9 cellular contexts compared by ENCODE assay signal in genomic region chrX:12701625-12702024, GRCh38.
DNase-seq lines count a peak whose midpoint lies in the region; ATAC-seq, FAIRE-seq and TF ChIP-seq lines count a peak whose summit lies in the region.
"Had no signal": no experiment of that assay in that cellular context is flagged by ENCODE, and none has a peak within 500 bp of the region (broad histone marks: within the 10 kb centered on the region; RNA-seq: fewer than 3 reads in every experiment).

No MANE protein-coding gene starts in this region.

- no peak for TF ChIP-seq POLR2A in H54 (IDR thresholded peaks at IDR 0.05; ENCODE audit: low read depth, low read length)

- H3K27me3 Mint-ChIP-seq in nephron (ENCODE audit: low read depth) = peaks cover 4% of the 10 kb centered on the region

- no peaks in the 10 kb centered on the region for H3K4me1 Mint-ChIP-seq in nephron
- H3K4me1 Mint-ChIP-seq: T-cell had no signal

- DNase-seq in DMS153 treated with DMSO at 0.1 percent for 48 hours (lab: John Stamatoyannopoulos, UW; ENCODE audit: unreplicated experiment) (peak; percentile 37), H54 (ENCODE audit: insufficient read length, low spot score) (peak; percentile 13), NCI-H1930 (lab: John Stamatoyannopoulos, UW) (peak; percentile 45 to 61), T1000 (lab: John Stamatoyannopoulos, UW) (peak; percentile 3), epithelial cell of prostate (ENCODE audit: low read depth, low spot score) (peak; percentile 29), NCI-H187 treated with DMSO at 0.1 percent for 48 hours (lab: John Stamatoyannopoulos, UW) (no peak)

- H3K27ac ChIP-seq in epithelial cell of prostate = no peak overlapping the region

- H3K9me3 Mint-ChIP-seq in nephron = no peaks in the 10 kb centered on the region
- H3K9me3 Mint-ChIP-seq: T-cell had no signal

- peak; percentile 43 for FAIRE-seq in H54 (lab: Jason Lieb, UNC)

- peak; percentile 46 to 56 (median 52) for TF ChIP-seq CTCF in nephron (IDR thresholded peaks at IDR 0.05; ENCODE audit: unreplicated experiment in 3 of 3)

- H3K4me3 Mint-ChIP-seq in nephron = no peak overlapping the region
- H3K4me3 Mint-ChIP-seq: T-cell had no signal

- H3K27ac Mint-ChIP-seq in nephron = no peak overlapping the region
- H3K27ac Mint-ChIP-seq: T-cell had no signal

- no peaks in the 10 kb centered on the region for H3K36me3 Mint-ChIP-seq in nephron (ENCODE audit: low read depth)
- H3K36me3 Mint-ChIP-seq: T-cell had no signal

- no peak for ATAC-seq in HG02970 (IDR thresholded peaks at IDR 0.05; ENCODE audit: low FRiP score, unreplicated experiment)
- ATAC-seq: T-cell had no signal
